In the genomic region with DNA sequence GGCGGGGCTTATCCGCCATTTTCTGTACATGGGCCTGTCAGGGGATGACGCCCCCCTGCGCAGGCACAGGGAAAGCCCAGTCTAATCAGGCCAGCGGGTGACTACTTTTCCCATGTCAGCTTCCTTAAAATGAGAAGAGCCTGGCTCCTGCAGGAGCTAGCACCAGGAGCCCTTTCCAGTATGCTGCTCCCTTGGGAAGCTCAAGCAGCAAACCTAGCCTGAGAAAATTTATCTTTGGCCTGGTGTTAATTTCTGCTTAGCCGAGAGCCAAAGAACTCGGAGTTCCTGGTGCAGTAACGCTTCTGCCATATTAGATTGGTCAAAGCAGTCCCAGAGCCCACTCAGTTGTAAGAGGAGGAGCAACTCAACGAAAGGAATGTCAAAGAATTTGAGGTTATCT, we compare ENCODE assay signal across 21 cellular contexts.
"Had no signal": no experiment of that assay in that cellular context is flagged by ENCODE, and none has a peak within 500 bp of the region (broad histone marks: within the 10 kb centered on the region; RNA-seq: fewer than 3 reads in every experiment).

No MANE protein-coding gene starts in this region.

- H3K36me3 ChIP-seq: SJSA1 had no signal

- H3K4me3 ChIP-seq: SJSA1, SK-N-MC had no signal

- DNase-seq: KBM-7, MV-4-11, NCI-H1092, NCI-H1105 treated with DMSO at 0.1 percent for 48 hours, NCI-H1417 treated with DMSO at 0.1 percent for 48 hours, NCI-H146, NCI-H1694 treated with DMSO at 0.1 percent for 48 hours, NCI-H1930, NCI-H2081, NCI-H2107, NCI-H226, NCI-H446, NCI-H510A, NCI-H524 treated with DMSO at 0.1 percent for 48 hours, NCI-H774, PC-3, SIG-M5 had no signal

- ATAC-seq: Panc1, PC-3 had no signal

- H3K27me3 ChIP-seq: SJSA1 had no signal

- H3K27ac ChIP-seq: RWPE1, SJSA1, SK-N-MC had no signal

- H3K9me3 ChIP-seq: SJSA1 had no signal
